Comparison of ENCODE assay signal across 9 cellular contexts in the genomic region with DNA sequence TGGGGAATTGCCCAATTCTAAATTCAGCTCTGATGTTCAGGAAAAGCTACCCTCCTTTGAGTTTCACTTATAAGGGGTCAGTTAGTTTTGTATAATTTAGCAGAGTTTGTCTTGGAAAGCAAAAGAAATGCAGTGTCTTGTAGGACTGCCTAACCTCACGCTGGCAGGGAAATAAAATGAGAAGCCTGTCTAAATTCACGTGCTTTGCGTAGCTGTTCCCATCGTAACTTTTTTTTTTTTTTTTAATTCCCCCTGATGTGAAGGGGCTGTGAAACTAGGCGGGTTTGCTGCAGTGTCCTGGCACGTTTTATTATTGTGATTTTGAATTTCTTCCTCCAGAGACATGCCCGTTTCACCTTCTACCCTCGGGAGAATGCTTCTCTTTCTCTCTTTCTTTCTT. TPM values are rescaled to one million over a fixed set of nuclear protein-coding genes. Genes with fewer than 3 reads are reported as not detected.
DNase-seq lines count a peak whose midpoint lies in the region; ATAC-seq and TF ChIP-seq lines count a peak whose summit lies in the region.
"Had no signal": no experiment of that assay in that cellular context is flagged by ENCODE, and none has a peak within 500 bp of the region (broad histone marks: within the 10 kb centered on the region; RNA-seq: fewer than 3 reads in every experiment).

No MANE protein-coding gene starts in this region.

- ATAC-seq in body of pancreas (no peak), HG03571 (IDR thresholded peaks at IDR 0.05; ENCODE audit: unreplicated experiment) (no peak), HG03039 (IDR thresholded peaks at IDR 0.05; ENCODE audit: unreplicated experiment) (no peak), GM18519 (IDR thresholded peaks at IDR 0.05; ENCODE audit: low FRiP score, unreplicated experiment) (no peak)

- H3K4me3 ChIP-seq in body of pancreas (peak overlapping the region; percentile 65 to 72), kidney epithelial cell (ENCODE audit: low read depth, low read length) (peak overlapping the region; percentile 58), spleen (peak overlapping the region; percentile 8 to 82 (median 63))

- H3K27me3 Mint-ChIP-seq in HFFc6 (ENCODE audit: insufficient read depth) = peaks cover 34% of the 10 kb centered on the region

- H3K9me3 Mint-ChIP-seq in HFFc6 = no peaks in the 10 kb centered on the region; the same call in 1 of the 2 replicates

- H3K4me1 Mint-ChIP-seq in HFFc6 (ENCODE audit: low read depth) = peaks cover 31% of the 10 kb centered on the region

- H3K4me1 ChIP-seq in body of pancreas (no peaks in the 10 kb centered on the region), spleen (peaks cover 0 to 88% (median 43%) of the 10 kb centered on the region in 6 donors)

- DNase-seq in HFFc6 (no peak), body of pancreas (no peak), kidney epithelial cell (ENCODE audit: low read depth) (no peak), spleen (no peak), DMS153 (lab: John Stamatoyannopoulos, UW) (no peak)
- DNase-seq: activated CD8-positive, alpha-beta memory T cell treated with anti-CD3 and anti-CD28 coated beads for 24 hours had no signal

- intact Hi-C loops in body of pancreas (cut with DNase I) (no loop called here), spleen (cut with DNase I; ENCODE audit: low total_unique reads) (no loop called here)

- peaks cover 73% of the 10 kb centered on the region for H3K36me3 Mint-ChIP-seq in HFFc6 (ENCODE audit: low read depth)

- peak overlapping the region; percentile 96 for H3K27ac Mint-ChIP-seq in HFFc6

- 2 to 5% methylated on average over 8 of the region's 8 CpGs for WGBS in body of pancreas, 2 donors
- WGBS in spleen, 5 donors = 4 to 11% (median 6%) methylated on average over 8 of the region's 8 CpGs

- H3K27me3 ChIP-seq in body of pancreas (no peaks in the 10 kb centered on the region), kidney epithelial cell (ENCODE audit: control insufficient read depth, insufficient read depth, low read length) (peaks cover 56% of the 10 kb centered on the region), spleen (replicated peaks in 1 of 7) (peaks cover 0 to 100% (median 44%) of the 10 kb centered on the region in 7 donors)

- H3K9me3 ChIP-seq in body of pancreas = no peaks in the 10 kb centered on the region
- no peaks in the 10 kb centered on the region for H3K9me3 ChIP-seq in spleen

- peak overlapping the region in 3 of 4 donors; percentile 89 to 98 (median 95) for H3K27ac ChIP-seq in body of pancreas
- peak overlapping the region; percentile 5 to 90 (median 81) for H3K27ac ChIP-seq in spleen

- no peak for TF ChIP-seq POLR2A in body of pancreas (IDR thresholded peaks at IDR 0.05)
- no peak for TF ChIP-seq POLR2A in spleen (IDR thresholded peaks at IDR 0.05)

- H3K4me3 Mint-ChIP-seq in HFFc6 = peak overlapping the region; percentile 96

- TF ChIP-seq CTCF in HFFc6 (IDR thresholded peaks at IDR 0.05) = no peak
- no peak for TF ChIP-seq CTCF in body of pancreas (IDR thresholded peaks at IDR 0.05)
- TF ChIP-seq CTCF in kidney epithelial cell (IDR thresholded peaks at IDR 0.05; ENCODE audit: insufficient read depth, low read length, poor library complexity, severe bottlenecking) = no peak
- TF ChIP-seq CTCF in spleen (IDR thresholded peaks at IDR 0.05 in 8 of 11, conservative IDR thresholded peaks at IDR 0.05 in 3 of 11) = no peak

- H3K36me3 ChIP-seq in body of pancreas (replicated peaks in 1 of 2; ENCODE audit: insufficient read depth in 1 of 2, low read depth in 2 of 2) = no peaks in the 10 kb centered on the region
- H3K36me3 ChIP-seq in kidney epithelial cell (ENCODE audit: control insufficient read depth, insufficient read depth, low read length) = no peaks in the 10 kb centered on the region
- H3K36me3 ChIP-seq in spleen = no peaks in the 10 kb centered on the region

RNA-seq across cellular contexts. Expression of a gene that starts 2.1 kb away (rescaled TPM):
- 10 to 100 TPM; 69.1 to 85.4 (median 74.1) TPM for total RNA-seq in HFFc6 (2021; fragmentation: NEBNext Ultra II Directional; extraction: Animal tissue kit (Norgen Biotek cat#: 25700))
- 10 to 100 TPM; 82.1 to 84.6 TPM for total RNA-seq in body of pancreas
- total RNA-seq in kidney epithelial cell = 3.6 and 8.2 TPM in 2 replicates
- 10 to 100 TPM; 23.6 to 81.4 (median 44.1) TPM for total RNA-seq in spleen
- polyA plus RNA-seq in spleen = 10 to 100 TPM; 13.1 to 19.4 (median 14.1) TPM
